In the genomic region with DNA sequence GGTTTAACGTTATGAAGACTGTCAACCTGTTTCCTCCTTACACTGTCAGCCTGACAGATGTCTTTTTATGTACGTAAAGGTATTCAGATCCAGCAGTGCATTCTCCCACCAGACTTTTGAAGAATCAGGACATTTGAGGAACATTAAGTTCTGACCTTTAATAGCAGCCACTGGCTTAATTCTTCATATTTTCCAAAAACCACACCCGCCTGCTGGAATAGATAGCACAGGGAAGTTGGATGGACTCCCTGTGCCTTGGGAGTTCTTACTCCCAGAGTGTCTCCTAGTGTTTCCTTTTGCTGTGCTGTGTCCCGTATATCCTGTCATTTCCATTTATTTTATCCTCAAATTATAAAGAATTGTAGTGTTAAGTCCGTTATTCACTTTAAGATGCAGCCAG, we compare ENCODE assay signal across 1 cellular context.
TF ChIP-seq lines count a peak whose summit lies in the region.

No MANE protein-coding gene starts in this region.

TF ChIP-seq in IMR-90, 13 proteins besides CTCF, POLR2A, EP300 and RAD21:
- TF ChIP-seq MAZ (IDR thresholded peaks at IDR 0.05; ENCODE audit: borderline replicate concordance, low read depth, low read length) (no peak), CEBPB (IDR thresholded peaks at IDR 0.05; ENCODE audit: low read depth, low read length) (no peak), RFX5 (IDR thresholded peaks at IDR 0.05; ENCODE audit: low read depth, low read length) (no peak), SMC3 (IDR thresholded peaks at IDR 0.05; ENCODE audit: low read depth, low read length) (no peak), MAFK (IDR thresholded peaks at IDR 0.05; ENCODE audit: low read depth, low read length) (no peak), CHD1 (IDR thresholded peaks at IDR 0.05; ENCODE audit: low read depth, low read length) (no peak), RCOR1 (IDR thresholded peaks at IDR 0.05; ENCODE audit: insufficient replicate concordance, low read length) (no peak), FOS (IDR thresholded peaks at IDR 0.05; ENCODE audit: low read depth, low read length) (no peak), NFE2L2 (IDR thresholded peaks at IDR 0.05; ENCODE audit: low read depth, low read length) (no peak), MXI1 (IDR thresholded peaks at IDR 0.05; ENCODE audit: borderline replicate concordance, low read depth, low read length) (no peak), BHLHE40 (IDR thresholded peaks at IDR 0.05; ENCODE audit: low read depth, low read length) (no peak)
- TF ChIP-seq, protein P1, sequence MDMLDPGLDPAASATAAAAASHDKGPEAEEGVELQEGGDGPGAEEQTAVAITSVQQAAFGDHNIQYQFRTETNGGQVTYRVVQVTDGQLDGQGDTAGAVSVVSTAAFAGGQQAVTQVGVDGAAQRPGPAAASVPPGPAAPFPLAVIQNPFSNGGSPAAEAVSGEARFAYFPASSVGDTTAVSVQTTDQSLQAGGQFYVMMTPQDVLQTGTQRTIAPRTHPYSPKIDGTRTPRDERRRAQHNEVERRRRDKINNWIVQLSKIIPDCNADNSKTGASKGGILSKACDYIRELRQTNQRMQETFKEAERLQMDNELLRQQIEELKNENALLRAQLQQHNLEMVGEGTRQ (IDR thresholded peaks at IDR 0.05; ENCODE audit: low read depth, low read length), result no peak
- TF ChIP-seq, protein P2, sequence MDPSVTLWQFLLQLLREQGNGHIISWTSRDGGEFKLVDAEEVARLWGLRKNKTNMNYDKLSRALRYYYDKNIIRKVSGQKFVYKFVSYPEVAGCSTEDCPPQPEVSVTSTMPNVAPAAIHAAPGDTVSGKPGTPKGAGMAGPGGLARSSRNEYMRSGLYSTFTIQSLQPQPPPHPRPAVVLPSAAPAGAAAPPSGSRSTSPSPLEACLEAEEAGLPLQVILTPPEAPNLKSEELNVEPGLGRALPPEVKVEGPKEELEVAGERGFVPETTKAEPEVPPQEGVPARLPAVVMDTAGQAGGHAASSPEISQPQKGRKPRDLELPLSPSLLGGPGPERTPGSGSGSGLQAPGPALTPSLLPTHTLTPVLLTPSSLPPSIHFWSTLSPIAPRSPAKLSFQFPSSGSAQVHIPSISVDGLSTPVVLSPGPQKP (IDR thresholded peaks at IDR 0.05; ENCODE audit: borderline replicate concordance, low read depth, low read length), result no peak
